12 cellular contexts compared by ENCODE assay signal in the genomic region with DNA sequence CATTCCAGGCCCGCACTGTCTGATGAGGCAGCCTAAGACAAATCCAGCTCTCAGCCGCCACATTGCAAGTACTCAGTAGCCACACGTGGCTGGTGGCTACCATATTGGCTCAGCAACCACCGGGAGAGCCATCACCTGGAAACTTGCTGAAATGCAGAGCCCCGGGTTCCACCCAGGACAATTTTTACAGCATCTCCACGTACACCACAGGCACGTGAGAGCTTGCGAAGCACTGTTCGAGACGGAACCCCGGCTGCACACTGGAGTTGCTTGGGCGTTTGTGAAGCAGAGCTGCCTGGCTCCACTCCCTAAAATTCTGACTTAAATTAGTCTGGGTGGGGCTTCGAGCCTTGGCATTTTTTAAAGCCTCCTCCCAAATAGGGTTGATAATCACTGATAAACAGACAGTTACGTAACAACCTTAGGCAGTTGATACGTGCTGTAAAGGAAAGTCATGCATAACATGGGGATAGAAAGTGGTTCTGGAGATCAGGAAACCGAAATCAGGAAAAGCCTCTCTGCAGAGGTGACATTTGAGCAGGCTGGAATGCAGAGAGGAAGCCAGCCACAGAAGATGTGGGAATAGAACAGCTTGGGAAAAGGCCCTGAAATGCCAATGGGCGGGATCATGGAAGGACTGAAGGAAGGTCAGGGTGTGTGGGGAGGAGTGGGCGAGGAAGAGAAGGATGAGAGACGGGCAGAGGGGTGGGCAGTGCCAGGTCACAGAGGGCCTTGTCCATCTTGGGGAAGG. TPM values are rescaled to one million over a fixed set of nuclear protein-coding genes. Genes with fewer than 3 reads are reported as not detected.
DNase-seq lines count a peak whose midpoint lies in the region; ATAC-seq and TF ChIP-seq lines count a peak whose summit lies in the region.
"Had no signal": no experiment of that assay in that cellular context is flagged by ENCODE, and none has a peak within 500 bp of the region (broad histone marks: within the 10 kb centered on the region; RNA-seq: fewer than 3 reads in every experiment).

No MANE protein-coding gene starts in this region.

- H3K4me3 ChIP-seq in dorsolateral prefrontal cortex: no peak overlapping the region

- peak; percentile 18 for ATAC-seq in sciatic nerve

- intact Hi-C loops in dorsolateral prefrontal cortex (cut with DNase I) (no loop called here), sciatic nerve (cut with DNase I) (loop anchor here (10.0 kb wide), 1 partner anchor 122 kb away; no protein-coding TSS in a partner anchor)

- H3K27ac ChIP-seq in C4-2B (peak overlapping the region; percentile 63), dorsolateral prefrontal cortex (peak overlapping the region in 37 of 59 donors; percentile 0 to 77 (median 39))

- DNase-seq in dorsolateral prefrontal cortex (no peak), left kidney (ENCODE audit: low read depth, low spot score) (peak; percentile 36), sciatic nerve (ENCODE audit: low spot score) (no peak), NCI-H524 treated with DMSO at 0.1 percent for 48 hours (lab: John Stamatoyannopoulos, UW) (no peak), islet precursor cell (no peak), NCI-H526 (lab: John Stamatoyannopoulos, UW) (no peak), hippocampal formation (lab: John Stamatoyannopoulos, UW) (no peak)
- DNase-seq: activated CD4-positive, alpha-beta T cell treated with anti-CD3 and anti-CD28 coated beads, Interleukin-2, amount 50 U/mL, for 48 hours; activated naive CD4-positive, alpha-beta T cell; cortex of kidney; substantia nigra had no signal

- H3K27me3 ChIP-seq in dorsolateral prefrontal cortex: no peaks in the 10 kb centered on the region

- TF ChIP-seq CTCF in C4-2B (conservative IDR thresholded peaks at IDR 0.05) (no peak), dorsolateral prefrontal cortex (IDR thresholded peaks at IDR 0.05 in 54 of 56, conservative IDR thresholded peaks at IDR 0.05 in 2 of 56; ENCODE audit: low read depth in 1 of 56, partially characterized antibody in 56 of 56) (no peak)

RNA-seq across cellular contexts. Expression of a gene that starts 6.2 kb away (rescaled TPM):
- total RNA-seq in dorsolateral prefrontal cortex: 10 to 100 TPM; 30.8 to 63.8 (median 48.4) TPM
- total RNA-seq in sciatic nerve: 47.1 TPM
